ENCODE assay signal across 14 cellular contexts in genomic region chr4:121185960-121186359, GRCh38. TPM values are rescaled to one million over a fixed set of nuclear protein-coding genes. Genes with fewer than 3 reads are reported as not detected.
DNase-seq lines count a peak whose midpoint lies in the region; ATAC-seq and TF ChIP-seq lines count a peak whose summit lies in the region.
"Had no signal": no experiment of that assay in that cellular context is flagged by ENCODE, and none has a peak within 500 bp of the region (broad histone marks: within the 10 kb centered on the region; RNA-seq: fewer than 3 reads in every experiment).

No MANE protein-coding gene starts in this region.

- peaks cover 13% of the 10 kb centered on the region; the same call in 1 of the 2 replicates for H3K4me1 ChIP-seq in GM23338 (ENCODE audit: insufficient read depth)
- H3K4me1 ChIP-seq: HAP-1, parathyroid adenoma had no signal

- no peaks in the 10 kb centered on the region for H3K27me3 ChIP-seq in GM23338 (ENCODE audit: insufficient read depth)

- no peaks in the 10 kb centered on the region for H3F3A ChIP-seq in GM23338 (replicated peaks; ENCODE audit: low read depth)

- H3K4me2 ChIP-seq in GM23338 = no peak overlapping the region

- ATAC-seq in GM18907 (IDR thresholded peaks at IDR 0.05; ENCODE audit: unreplicated experiment) (peak; percentile 59), GM23338 (no peak), HG03354 (IDR thresholded peaks at IDR 0.05; ENCODE audit: poor library complexity, severe bottlenecking, unreplicated experiment) (peak; percentile 59)
- ATAC-seq in stimulated activated effector memory CD8-positive, alpha-beta T cell treated with anti-CD3 and anti-CD28 coated beads, Interleukin-12 subunit alpha, Interleukin-12 subunit beta, amount 100 ng/mL, for 72 hours = peak; percentile 27

- H2AFZ ChIP-seq in GM23338 = 0 out of 2 replicates have a peak overlapping the region, but pooled peaks have one; percentile 4
- H2AFZ ChIP-seq: parathyroid adenoma had no signal

- H3K36me3 Mint-ChIP-seq in GM23338 (ENCODE audit: low read depth) = peaks cover 10% of the 10 kb centered on the region; the same call in 2 of the 3 replicates
- H3K36me3 Mint-ChIP-seq in stimulated activated effector memory CD8-positive, alpha-beta T cell treated with anti-CD3 and anti-CD28 coated beads, Interleukin-12 subunit alpha, Interleukin-12 subunit beta, amount 100 ng/mL, for 72 hours = peaks cover 33% of the 10 kb centered on the region

- no peak for TF ChIP-seq CTCF in GM23338 (conservative IDR thresholded peaks at IDR 0.05; ENCODE audit: low read depth in 2 of 2)

- H4K20me1 ChIP-seq in GM23338 (replicated peaks; ENCODE audit: insufficient read depth) = no peaks in the 10 kb centered on the region

- no peak overlapping the region for H3K4me3 Mint-ChIP-seq in GM23338
- H3K4me3 Mint-ChIP-seq in stimulated activated effector memory CD8-positive, alpha-beta T cell treated with anti-CD3 and anti-CD28 coated beads, Interleukin-12 subunit alpha, Interleukin-12 subunit beta, amount 100 ng/mL, for 72 hours = no peak overlapping the region

- H3K9me3 Mint-ChIP-seq in GM23338 = peaks cover 15% of the 10 kb centered on the region; the same call in 2 of the 3 replicates
- H3K9me3 Mint-ChIP-seq in stimulated activated effector memory CD8-positive, alpha-beta T cell treated with anti-CD3 and anti-CD28 coated beads, Interleukin-12 subunit alpha, Interleukin-12 subunit beta, amount 100 ng/mL, for 72 hours = no peaks in the 10 kb centered on the region

- no peaks in the 10 kb centered on the region for H3K9me2 ChIP-seq in GM23338 (ENCODE audit: insufficient read depth)

- DNase-seq in GM23338 (ENCODE audit: low spot score) (no peak), A172 (ENCODE audit: low spot score) (no peak), NOMO-1 (lab: John Stamatoyannopoulos, UW; ENCODE audit: unreplicated experiment in 2 of 2) (no peak), DMS53 treated with DMSO at 0.1 percent for 48 hours (lab: John Stamatoyannopoulos, UW; ENCODE audit: unreplicated experiment) (no peak)
- no peak for DNase-seq in stimulated activated effector memory CD8-positive, alpha-beta T cell treated with anti-CD3 and anti-CD28 coated beads, Interleukin-12 subunit alpha, Interleukin-12 subunit beta, amount 100 ng/mL, for 72 hours (ENCODE audit: low spot score in 2 of 2)
- no peak for DNase-seq in stimulated activated CD4-positive, alpha-beta T cell treated with anti-CD3 and anti-CD28 coated beads, Interleukin-4, amount 100 ng/mL, for 4 hours
- DNase-seq: head of caudate nucleus; NCI-H1436; stimulated activated naive CD4-positive, alpha-beta T cell had no signal

- no peak overlapping the region for H3K4me3 ChIP-seq in GM23338
- H3K4me3 ChIP-seq: HAP-1 had no signal

- no peaks in the 10 kb centered on the region for H3K79me2 ChIP-seq in GM23338 (replicated peaks; ENCODE audit: insufficient read depth)
- H3K79me2 ChIP-seq: parathyroid adenoma had no signal

- no peak overlapping the region for H3K27ac ChIP-seq in GM23338 (ENCODE audit: low read depth)
- H3K27ac ChIP-seq: parathyroid adenoma, VCaP had no signal

- H3K27me3 Mint-ChIP-seq in GM23338 (ENCODE audit: insufficient read depth, low read depth, poor library complexity) = no peaks in the 10 kb centered on the region

- peak overlapping the region; percentile 56; the same call in 1 of the 2 replicates for H3K27ac Mint-ChIP-seq in GM23338
- peak overlapping the region; percentile 6 for H3K27ac Mint-ChIP-seq in stimulated activated effector memory CD8-positive, alpha-beta T cell treated with anti-CD3 and anti-CD28 coated beads, Interleukin-12 subunit alpha, Interleukin-12 subunit beta, amount 100 ng/mL, for 72 hours

- H3K36me3 ChIP-seq in GM23338 (ENCODE audit: insufficient read depth) = no peaks in the 10 kb centered on the region
- H3K36me3 ChIP-seq: HAP-1 had no signal

- H3K4me1 Mint-ChIP-seq in GM23338 = peaks cover 19% of the 10 kb centered on the region
- H3K4me1 Mint-ChIP-seq in stimulated activated effector memory CD8-positive, alpha-beta T cell treated with anti-CD3 and anti-CD28 coated beads, Interleukin-12 subunit alpha, Interleukin-12 subunit beta, amount 100 ng/mL, for 72 hours = peaks cover 52% of the 10 kb centered on the region

TF ChIP-seq in GM23338, 12 proteins besides CTCF, POLR2A, EP300 and RAD21 (continues in another document):
- no peak for TF ChIP-seq POLR2AphosphoS5 (IDR thresholded peaks at IDR 0.05; ENCODE audit: low read depth)
- no peak for TF ChIP-seq NANOG (IDR thresholded peaks at IDR 0.05; ENCODE audit: borderline replicate concordance)
- TF ChIP-seq JUNB (IDR thresholded peaks at IDR 0.05; ENCODE audit: unreplicated experiment) = no peak
- TF ChIP-seq, protein P1, sequence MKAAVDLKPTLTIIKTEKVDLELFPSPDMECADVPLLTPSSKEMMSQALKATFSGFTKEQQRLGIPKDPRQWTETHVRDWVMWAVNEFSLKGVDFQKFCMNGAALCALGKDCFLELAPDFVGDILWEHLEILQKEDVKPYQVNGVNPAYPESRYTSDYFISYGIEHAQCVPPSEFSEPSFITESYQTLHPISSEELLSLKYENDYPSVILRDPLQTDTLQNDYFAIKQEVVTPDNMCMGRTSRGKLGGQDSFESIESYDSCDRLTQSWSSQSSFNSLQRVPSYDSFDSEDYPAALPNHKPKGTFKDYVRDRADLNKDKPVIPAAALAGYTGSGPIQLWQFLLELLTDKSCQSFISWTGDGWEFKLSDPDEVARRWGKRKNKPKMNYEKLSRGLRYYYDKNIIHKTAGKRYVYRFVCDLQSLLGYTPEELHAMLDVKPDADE (IDR thresholded peaks at IDR 0.05) = no peak
- TF ChIP-seq CREB1 (CRISPR knock-in tag; IDR thresholded peaks at IDR 0.05; ENCODE audit: low read depth) = no peak
- TF ChIP-seq ZNF331 (CRISPR knock-in tag; IDR thresholded peaks at IDR 0.05; ENCODE audit: low read depth) = no peak
- TF ChIP-seq, protein P2, sequence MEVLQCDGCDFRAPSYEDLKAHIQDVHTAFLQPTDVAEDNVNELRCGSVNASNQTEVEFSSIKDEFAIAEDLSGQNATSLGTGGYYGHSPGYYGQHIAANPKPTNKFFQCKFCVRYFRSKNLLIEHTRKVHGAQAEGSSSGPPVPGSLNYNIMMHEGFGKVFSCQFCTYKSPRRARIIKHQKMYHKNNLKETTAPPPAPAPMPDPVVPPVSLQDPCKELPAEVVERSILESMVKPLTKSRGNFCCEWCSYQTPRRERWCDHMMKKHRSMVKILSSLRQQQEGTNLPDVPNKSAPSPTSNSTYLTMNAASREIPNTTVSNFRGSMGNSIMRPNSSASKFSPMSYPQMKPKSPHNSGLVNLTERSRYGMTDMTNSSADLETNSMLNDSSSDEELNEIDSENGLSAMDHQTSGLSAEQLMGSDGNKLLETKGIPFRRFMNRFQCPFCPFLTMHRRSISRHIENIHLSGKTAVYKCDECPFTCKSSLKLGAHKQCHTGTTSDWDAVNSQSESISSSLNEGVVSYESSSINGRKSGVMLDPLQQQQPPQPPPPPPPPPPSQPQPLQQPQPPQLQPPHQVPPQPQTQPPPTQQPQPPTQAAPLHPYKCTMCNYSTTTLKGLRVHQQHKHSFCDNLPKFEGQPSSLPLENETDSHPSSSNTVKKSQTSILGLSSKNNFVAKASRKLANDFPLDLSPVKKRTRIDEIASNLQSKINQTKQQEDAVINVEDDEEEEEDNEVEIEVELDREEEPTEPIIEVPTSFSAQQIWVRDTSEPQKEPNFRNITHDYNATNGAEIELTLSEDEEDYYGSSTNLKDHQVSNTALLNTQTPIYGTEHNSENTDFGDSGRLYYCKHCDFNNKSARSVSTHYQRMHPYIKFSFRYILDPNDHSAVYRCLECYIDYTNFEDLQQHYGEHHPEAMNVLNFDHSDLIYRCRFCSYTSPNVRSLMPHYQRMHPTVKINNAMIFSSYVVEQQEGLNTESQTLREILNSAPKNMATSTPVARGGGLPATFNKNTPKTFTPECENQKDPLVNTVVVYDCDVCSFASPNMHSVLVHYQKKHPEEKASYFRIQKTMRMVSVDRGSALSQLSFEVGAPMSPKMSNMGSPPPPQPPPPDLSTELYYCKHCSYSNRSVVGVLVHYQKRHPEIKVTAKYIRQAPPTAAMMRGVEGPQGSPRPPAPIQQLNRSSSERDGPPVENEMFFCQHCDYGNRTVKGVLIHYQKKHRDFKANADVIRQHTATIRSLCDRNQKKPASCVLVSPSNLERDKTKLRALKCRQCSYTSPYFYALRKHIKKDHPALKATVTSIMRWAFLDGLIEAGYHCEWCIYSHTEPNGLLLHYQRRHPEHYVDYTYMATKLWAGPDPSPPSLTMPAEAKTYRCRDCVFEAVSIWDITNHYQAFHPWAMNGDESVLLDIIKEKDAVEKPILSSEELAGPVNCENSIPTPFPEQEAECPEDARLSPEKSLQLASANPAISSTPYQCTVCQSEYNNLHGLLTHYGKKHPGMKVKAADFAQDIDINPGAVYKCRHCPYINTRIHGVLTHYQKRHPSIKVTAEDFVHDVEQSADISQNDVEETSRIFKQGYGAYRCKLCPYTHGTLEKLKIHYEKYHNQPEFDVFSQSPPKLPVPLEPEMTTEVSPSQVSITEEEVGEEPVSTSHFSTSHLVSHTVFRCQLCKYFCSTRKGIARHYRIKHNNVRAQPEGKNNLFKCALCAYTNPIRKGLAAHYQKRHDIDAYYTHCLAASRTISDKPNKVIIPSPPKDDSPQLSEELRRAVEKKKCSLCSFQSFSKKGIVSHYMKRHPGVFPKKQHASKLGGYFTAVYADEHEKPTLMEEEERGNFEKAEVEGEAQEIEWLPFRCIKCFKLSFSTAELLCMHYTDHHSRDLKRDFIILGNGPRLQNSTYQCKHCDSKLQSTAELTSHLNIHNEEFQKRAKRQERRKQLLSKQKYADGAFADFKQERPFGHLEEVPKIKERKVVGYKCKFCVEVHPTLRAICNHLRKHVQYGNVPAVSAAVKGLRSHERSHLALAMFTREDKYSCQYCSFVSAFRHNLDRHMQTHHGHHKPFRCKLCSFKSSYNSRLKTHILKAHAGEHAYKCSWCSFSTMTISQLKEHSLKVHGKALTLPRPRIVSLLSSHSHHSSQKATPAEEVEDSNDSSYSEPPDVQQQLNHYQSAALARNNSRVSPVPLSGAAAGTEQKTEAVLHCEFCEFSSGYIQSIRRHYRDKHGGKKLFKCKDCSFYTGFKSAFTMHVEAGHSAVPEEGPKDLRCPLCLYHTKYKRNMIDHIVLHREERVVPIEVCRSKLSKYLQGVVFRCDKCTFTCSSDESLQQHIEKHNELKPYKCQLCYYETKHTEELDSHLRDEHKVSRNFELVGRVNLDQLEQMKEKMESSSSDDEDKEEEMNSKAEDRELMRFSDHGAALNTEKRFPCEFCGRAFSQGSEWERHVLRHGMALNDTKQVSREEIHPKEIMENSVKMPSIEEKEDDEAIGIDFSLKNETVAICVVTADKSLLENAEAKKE (CRISPR knock-in tag; IDR thresholded peaks at IDR 0.05) = no peak

RNA-seq across cellular contexts. Expression of gene TNIP3, which starts 21.8 kb away (rescaled TPM):
- not detected in 2 replicates for total RNA-seq in GM23338 (2014; rRNA removed; shearing (Covaris generic))
- polyA plus RNA-seq in GM23338 (2016; fragmentation: Nextera tagmentation; extraction: Ambion mirVana) = 0.45 TPM in 1 of 2 replicates, not detected in the other
- 0.05 and 1.9 TPM in 2 replicates for total RNA-seq in A172 (2014; rRNA removed; shearing (Covaris generic))
